ENCODE assay signal across 8 cellular contexts in the genomic region with DNA sequence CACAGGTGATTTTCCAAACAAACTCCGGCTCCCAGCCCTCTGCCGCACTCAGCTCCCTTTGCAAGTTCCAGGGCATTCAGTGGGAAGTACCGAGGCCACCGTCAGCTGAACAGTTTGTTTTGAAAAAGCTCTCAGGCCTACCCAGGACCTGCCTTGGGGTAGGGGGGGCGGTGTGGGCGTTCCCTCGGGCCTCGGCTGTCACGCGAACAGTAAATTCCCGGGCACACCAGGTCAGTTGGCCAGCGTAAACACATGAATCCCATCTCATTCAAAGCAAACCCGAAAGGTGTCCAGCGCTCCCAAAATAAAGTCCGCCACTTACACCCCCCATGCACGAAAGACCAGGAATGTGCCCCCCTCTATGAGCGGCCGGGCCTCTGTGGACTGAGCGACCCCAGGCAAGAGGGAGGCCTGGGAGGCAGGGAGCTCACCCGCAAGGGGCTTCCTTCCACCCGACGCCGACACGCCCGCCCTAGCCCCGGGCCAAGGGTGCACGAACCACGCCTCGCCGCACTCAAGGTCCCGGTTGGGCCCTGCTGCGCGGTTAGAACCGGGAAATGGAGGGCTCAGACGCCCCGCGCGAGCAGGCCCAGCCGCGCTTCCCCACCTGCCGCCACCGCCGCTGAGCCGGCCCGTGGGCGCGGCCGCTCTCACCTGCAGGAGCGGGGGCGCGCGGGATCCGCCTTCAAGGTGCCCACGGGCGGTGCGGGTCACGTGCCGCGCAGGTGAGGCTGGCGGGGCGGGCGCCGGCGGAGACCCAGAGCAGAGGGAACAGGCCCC. TPM values are rescaled to one million over a fixed set of nuclear protein-coding genes. Genes with fewer than 3 reads are reported as not detected.
DNase-seq lines count a peak whose midpoint lies in the region; ATAC-seq and TF ChIP-seq lines count a peak whose summit lies in the region.

A gene with protein sequence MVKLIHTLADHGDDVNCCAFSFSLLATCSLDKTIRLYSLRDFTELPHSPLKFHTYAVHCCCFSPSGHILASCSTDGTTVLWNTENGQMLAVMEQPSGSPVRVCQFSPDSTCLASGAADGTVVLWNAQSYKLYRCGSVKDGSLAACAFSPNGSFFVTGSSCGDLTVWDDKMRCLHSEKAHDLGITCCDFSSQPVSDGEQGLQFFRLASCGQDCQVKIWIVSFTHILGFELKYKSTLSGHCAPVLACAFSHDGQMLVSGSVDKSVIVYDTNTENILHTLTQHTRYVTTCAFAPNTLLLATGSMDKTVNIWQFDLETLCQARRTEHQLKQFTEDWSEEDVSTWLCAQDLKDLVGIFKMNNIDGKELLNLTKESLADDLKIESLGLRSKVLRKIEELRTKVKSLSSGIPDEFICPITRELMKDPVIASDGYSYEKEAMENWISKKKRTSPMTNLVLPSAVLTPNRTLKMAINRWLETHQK (minus strand): TSS at position 775 of the 780 bp plus-strand sequence. CDS start 3,634 bp downstream, outside the sequence.

- H3K9me3 Mint-ChIP-seq in chondrocyte (ENCODE audit: low read depth) = no peaks in the 10 kb centered on the region

- no peaks in the 10 kb centered on the region for H3K36me3 Mint-ChIP-seq in chondrocyte (ENCODE audit: low read depth)

- peaks cover 8% of the 10 kb centered on the region for H3F3A ChIP-seq in DOHH2 (ENCODE audit: control insufficient read depth, insufficient read depth)

- no peaks in the 10 kb centered on the region for H3K27me3 Mint-ChIP-seq in chondrocyte (ENCODE audit: low read depth)

- peaks cover 33% of the 10 kb centered on the region for H3K4me1 Mint-ChIP-seq in chondrocyte (ENCODE audit: low read depth)

- no peaks in the 10 kb centered on the region for H3K9me3 ChIP-seq in DOHH2 (ENCODE audit: control insufficient read depth, insufficient read depth, low read length)

- peak; percentile 31 for ATAC-seq in GM21528 (IDR thresholded peaks at IDR 0.05; ENCODE audit: low FRiP score, unreplicated experiment)

- no peaks in the 10 kb centered on the region for H3K9me2 ChIP-seq in DOHH2 (replicated peaks; ENCODE audit: control insufficient read depth, low read length)

- H4K20me1 ChIP-seq in DOHH2 (ENCODE audit: control insufficient read depth, insufficient read depth, low read depth, low read length) = no peaks in the 10 kb centered on the region

- H3K4me2 ChIP-seq in DOHH2 (ENCODE audit: low read length) = peak within 1 kb of the TSS; percentile 92

- no peaks in the 10 kb centered on the region for H3K27me3 ChIP-seq in DOHH2 (ENCODE audit: control insufficient read depth, low read length)

- H3K4me3 Mint-ChIP-seq in chondrocyte (ENCODE audit: unreplicated experiment) = peak within 1 kb of the TSS; percentile 86

- no peaks in the 10 kb centered on the region for H3K36me3 ChIP-seq in DOHH2 (ENCODE audit: control insufficient read depth, low read length)

- no peak for TF ChIP-seq CTCF in DOHH2 (IDR thresholded peaks at IDR 0.05; ENCODE audit: low read depth, low read length, poor library complexity, severe bottlenecking)
- no peak for TF ChIP-seq CTCF in chondrocyte (IDR thresholded peaks at IDR 0.05)

- peak within 1 kb of the TSS; percentile 93 for H3K27ac Mint-ChIP-seq in chondrocyte (ENCODE audit: unreplicated experiment)

- peaks cover 8% of the 10 kb centered on the region for H3K79me2 ChIP-seq in DOHH2 (ENCODE audit: control insufficient read depth, low read length)

- H3K4me1 ChIP-seq in DOHH2 (ENCODE audit: control insufficient read depth, low read length) = peaks cover 41% of the 10 kb centered on the region

- H3K4me3 ChIP-seq in DOHH2 (ENCODE audit: low read length) = peak within 1 kb of the TSS; percentile 84
- H3K4me3 ChIP-seq in Jurkat, Clone E6-1 (ENCODE audit: low read length) = peak within 1 kb of the TSS; percentile 86

- DNase-seq in Jurkat, Clone E6-1 (ENCODE audit: low read depth, low spot score) = no peak
- DNase-seq in T follicular helper cell (ENCODE audit: low read depth) = peak; percentile 3
- DNase-seq in chondrocyte (ENCODE audit: low spot score) = no peak
- peak; percentile 42 for DNase-seq in kidney glomerular epithelial cell (lab: John Stamatoyannopoulos, UW)
- DNase-seq in stimulated activated CD4-positive, alpha-beta T cell treated with anti-CD3 and anti-CD28 coated beads, Interleukin-12 subunit alpha, Interleukin-12 subunit beta, amount 100 ng/mL, for 48 hours (ENCODE audit: low read depth in 2 of 3, low spot score in 1 of 3) = peak in 2 of 3 donors; percentile 8 to 36
- DNase-seq in superior temporal gyrus (ENCODE audit: extremely low spot score) = no peak

- H3K27ac ChIP-seq in DOHH2 (ENCODE audit: low read depth, low read length) = peak within 1 kb of the TSS; percentile 52

RNA-seq across cellular contexts. Expression of the gene that starts here (rescaled TPM):
- 13.6 TPM for polyA plus RNA-seq in Jurkat, Clone E6-1 (2012; ENCODE audit: insufficient read depth, insufficient read length)
- 6.6 to 10.0 TPM (median 9.3 TPM) in 3 replicates for total RNA-seq in chondrocyte

Comparison
In these comparisons a context has a peak if more than half of its experiments do, and no peak if none do; other contexts are left out.
1. DNase-seq: peak in T follicular helper cell (single experiment), kidney glomerular epithelial cell (single experiment) and stimulated activated CD4-positive, alpha-beta T cell treated with anti-CD3 and anti-CD28 coated beads, Interleukin-12 subunit alpha, Interleukin-12 subunit beta, amount 100 ng/mL, for 48 hours (2 of 3); none in Jurkat, Clone E6-1 (single experiment), chondrocyte (single experiment) and superior temporal gyrus (single experiment).